8 cellular contexts compared by ENCODE assay signal in the genomic region with DNA sequence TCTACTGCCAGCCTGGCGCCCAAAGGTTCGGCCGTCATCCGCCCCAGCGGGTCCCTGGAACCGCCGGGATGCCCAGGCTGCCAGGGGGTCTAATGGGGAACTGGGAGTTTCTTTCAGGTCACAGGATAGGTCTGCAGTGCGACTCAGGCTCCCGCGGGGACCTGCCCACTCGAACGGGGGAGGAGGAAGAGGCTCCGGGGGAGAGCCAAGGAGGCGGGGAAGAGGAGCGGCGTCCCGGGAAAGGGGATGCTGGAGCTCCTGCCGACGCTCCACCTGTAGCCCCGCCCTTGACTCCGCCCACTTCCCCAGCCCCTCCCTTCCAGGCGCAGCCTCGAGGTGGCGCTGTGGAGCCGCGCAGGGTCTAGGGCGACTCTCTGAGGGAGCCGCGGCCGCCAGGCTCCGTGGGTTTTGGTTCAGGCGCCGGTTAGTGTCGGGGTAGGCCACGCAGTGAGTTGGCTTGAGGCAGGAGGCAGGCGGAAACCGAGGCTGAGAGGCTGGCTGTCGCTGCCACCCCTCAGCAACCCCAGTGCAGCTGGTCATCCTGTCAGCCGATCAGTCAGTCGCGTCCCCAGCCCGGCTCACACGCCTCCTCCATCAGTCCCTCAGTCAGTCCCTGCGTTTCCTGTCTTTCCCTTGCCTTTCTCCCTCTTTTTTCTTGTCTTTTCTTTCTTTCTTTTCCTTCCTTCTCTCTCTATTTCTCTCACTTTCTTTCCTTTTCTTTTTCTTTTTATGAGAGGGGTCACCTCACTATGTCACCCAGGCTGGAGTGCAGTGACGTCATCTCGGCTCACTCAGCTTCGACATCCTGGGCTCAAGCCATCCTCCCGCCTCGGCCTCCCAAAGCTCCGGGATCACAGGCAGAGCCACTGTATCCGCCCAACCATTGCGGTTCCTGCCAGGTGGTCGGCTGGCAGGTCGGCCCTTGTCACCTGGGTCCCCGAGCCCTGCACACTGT. TPM values are rescaled to one million over a fixed set of nuclear protein-coding genes. Genes with fewer than 3 reads are reported as not detected.
A peak's percentile ranks its signal among the peaks of the same experiment; 100 is the strongest.
DNase-seq lines count a peak whose midpoint lies in the region; ATAC-seq and TF ChIP-seq lines count a peak whose summit lies in the region.

No MANE protein-coding gene starts in this region.

- H3K4me3 Mint-ChIP-seq in naive thymus-derived CD4-positive, alpha-beta T cell: peak overlapping the region; percentile 72 to 87 (median 82)
- H3K4me3 Mint-ChIP-seq in stimulated activated effector memory CD8-positive, alpha-beta T cell treated with anti-CD3 and anti-CD28 coated beads, Interleukin-12 subunit alpha, Interleukin-12 subunit beta, amount 100 ng/mL, for 72 hours: peak overlapping the region; percentile 83

- H3K4me3 ChIP-seq in naive thymus-derived CD4-positive, alpha-beta T cell (ENCODE audit: low read length): peak overlapping the region; percentile 70

- H3K4me1 ChIP-seq in naive thymus-derived CD4-positive, alpha-beta T cell (ENCODE audit: control insufficient read depth in 2 of 2, insufficient read depth in 2 of 2, low read length in 2 of 2): peaks cover 8 to 10% of the 10 kb centered on the region in 2 donors

- H3K27me3 Mint-ChIP-seq in naive thymus-derived CD4-positive, alpha-beta T cell: peaks cover 0 to 2% (median 0%) of the 10 kb centered on the region in 5 donors

- ATAC-seq in GM19023 (IDR thresholded peaks at IDR 0.05; ENCODE audit: unreplicated experiment): peak; percentile 51
- ATAC-seq in naive thymus-derived CD4-positive, alpha-beta T cell: peak; percentile 99
- ATAC-seq in stimulated activated effector memory CD8-positive, alpha-beta T cell treated with anti-CD3 and anti-CD28 coated beads, Interleukin-12 subunit alpha, Interleukin-12 subunit beta, amount 100 ng/mL, for 72 hours: peak; percentile 87

- H3K9me3 Mint-ChIP-seq in naive thymus-derived CD4-positive, alpha-beta T cell: no peaks in the 10 kb centered on the region
- H3K9me3 Mint-ChIP-seq in stimulated activated effector memory CD8-positive, alpha-beta T cell treated with anti-CD3 and anti-CD28 coated beads, Interleukin-12 subunit alpha, Interleukin-12 subunit beta, amount 100 ng/mL, for 72 hours: no peaks in the 10 kb centered on the region

- H3K36me3 Mint-ChIP-seq in naive thymus-derived CD4-positive, alpha-beta T cell: no peaks in the 10 kb centered on the region
- H3K36me3 Mint-ChIP-seq in stimulated activated effector memory CD8-positive, alpha-beta T cell treated with anti-CD3 and anti-CD28 coated beads, Interleukin-12 subunit alpha, Interleukin-12 subunit beta, amount 100 ng/mL, for 72 hours: peaks cover 5% of the 10 kb centered on the region

- CTCF ChIA-PET in naive thymus-derived CD4-positive, alpha-beta T cell (lab: Charles Lee): interaction anchor here (0.6 to 1.7 kb wide), 8 partner anchors 13 to 690 kb away, joined by 3 to 9 read pairs (median 3); no protein-coding TSS in a partner anchor

- TF ChIP-seq CTCF in AG09319 (IDR thresholded peaks at IDR 0.05; ENCODE audit: low read depth, low read length): peak; percentile 87

- intact Hi-C loops in naive thymus-derived CD4-positive, alpha-beta T cell (cut with micrococcal nuclease): loop anchor here (1.0 to 10.0 kb wide), 8 partner anchors 24 to 912 kb away; a partner anchor contains a TSS

- H3K27ac ChIP-seq in naive thymus-derived CD4-positive, alpha-beta T cell (ENCODE audit: low read depth, low read length): peak overlapping the region; percentile 37

- peak; percentile 15 for DNase-seq in AG09319 (ENCODE audit: extremely low read depth, low read depth)
- DNase-seq in HuH-7 (ENCODE audit: low spot score): peak; percentile 90
- DNase-seq in activated T-helper 1 cell treated with Interleukin-2 at 50 U/mL for 16 hours (ENCODE audit: low read depth): peak; percentile 82
- peak; percentile 32 for DNase-seq in fibroblast of gingiva (ENCODE audit: low read depth)
- DNase-seq in naive thymus-derived CD4-positive, alpha-beta T cell: peak; percentile 69 to 97 (median 86)
- DNase-seq in stimulated activated effector memory CD8-positive, alpha-beta T cell treated with anti-CD3 and anti-CD28 coated beads, Interleukin-12 subunit alpha, Interleukin-12 subunit beta, amount 100 ng/mL, for 72 hours (ENCODE audit: low spot score in 2 of 2): peak; percentile 97 to 99

- peaks cover 9 to 18% (median 13%) of the 10 kb centered on the region in 7 donors for H3K4me1 Mint-ChIP-seq in naive thymus-derived CD4-positive, alpha-beta T cell
- peaks cover 15% of the 10 kb centered on the region for H3K4me1 Mint-ChIP-seq in stimulated activated effector memory CD8-positive, alpha-beta T cell treated with anti-CD3 and anti-CD28 coated beads, Interleukin-12 subunit alpha, Interleukin-12 subunit beta, amount 100 ng/mL, for 72 hours

- no peaks in the 10 kb centered on the region for H3K9me3 ChIP-seq in naive thymus-derived CD4-positive, alpha-beta T cell (ENCODE audit: control insufficient read depth in 2 of 3, low read length in 3 of 3)

- H3K36me3 ChIP-seq in naive thymus-derived CD4-positive, alpha-beta T cell (ENCODE audit: control insufficient read depth in 2 of 3, insufficient read depth in 3 of 3, low read length in 3 of 3): no peaks in the 10 kb centered on the region

- POLR2A ChIA-PET in naive thymus-derived CD4-positive, alpha-beta T cell (lab: Charles Lee): no interaction called here

- peak overlapping the region in 7 of 9 donors; percentile 19 to 75 (median 62) for H3K27ac Mint-ChIP-seq in naive thymus-derived CD4-positive, alpha-beta T cell
- H3K27ac Mint-ChIP-seq in stimulated activated effector memory CD8-positive, alpha-beta T cell treated with anti-CD3 and anti-CD28 coated beads, Interleukin-12 subunit alpha, Interleukin-12 subunit beta, amount 100 ng/mL, for 72 hours: peak overlapping the region; percentile 86

- H3K27me3 ChIP-seq in naive thymus-derived CD4-positive, alpha-beta T cell (ENCODE audit: control insufficient read depth in 2 of 2, insufficient read depth in 2 of 2, low read length in 2 of 2): no peaks in the 10 kb centered on the region

TF ChIP-seq in PFSK-1, 5 proteins besides CTCF, POLR2A, EP300 and RAD21:
- peak; percentile 76 for TF ChIP-seq FOXP2 (optimal IDR thresholded peaks at IDR 0.05; ENCODE audit: borderline replicate concordance, extremely low read depth, extremely low read length, insufficient read depth)
- no peak for TF ChIP-seq POLR2AphosphoS5 (IDR thresholded peaks at IDR 0.05; ENCODE audit: low read depth, low read length)

RNA-seq across cellular contexts. Expression of a gene that starts 26.4 kb away (rescaled TPM):
- 142 TPM for polyA plus RNA-seq in PFSK-1 (2012; ENCODE audit: insufficient read length, low read depth)
- 100 to 1,000 TPM in 1 of 5 experiments, 10 to 100 TPM in 4; 11.7 to 130 (median 17.1) TPM for total RNA-seq in naive thymus-derived CD4-positive, alpha-beta T cell
- 10 to 100 TPM; 11.7 to 22.4 TPM for polyA plus RNA-seq in naive thymus-derived CD4-positive, alpha-beta T cell

Comparison
In these comparisons a context has a peak if more than half of its experiments do, and no peak if none do; other contexts are left out.
1. Peak in every context shown above with its lines: DNase-seq, ATAC-seq, H3K4me3 ChIP-seq and H3K27ac ChIP-seq.
2. DNase-seq: peak in every context shown above with its lines; median percentile 98 in stimulated activated effector memory CD8-positive, alpha-beta T cell treated with anti-CD3 and anti-CD28 coated beads, Interleukin-12 subunit alpha, Interleukin-12 subunit beta, amount 100 ng/mL, for 72 hours; 90 in HuH-7; 86 in naive thymus-derived CD4-positive, alpha-beta T cell; 82 in activated T-helper 1 cell treated with Interleukin-2 at 50 U/mL for 16 hours; 32 in fibroblast of gingiva; 15 in AG09319.